ENCODE assay signal across 24 cellular contexts in the genomic region with DNA sequence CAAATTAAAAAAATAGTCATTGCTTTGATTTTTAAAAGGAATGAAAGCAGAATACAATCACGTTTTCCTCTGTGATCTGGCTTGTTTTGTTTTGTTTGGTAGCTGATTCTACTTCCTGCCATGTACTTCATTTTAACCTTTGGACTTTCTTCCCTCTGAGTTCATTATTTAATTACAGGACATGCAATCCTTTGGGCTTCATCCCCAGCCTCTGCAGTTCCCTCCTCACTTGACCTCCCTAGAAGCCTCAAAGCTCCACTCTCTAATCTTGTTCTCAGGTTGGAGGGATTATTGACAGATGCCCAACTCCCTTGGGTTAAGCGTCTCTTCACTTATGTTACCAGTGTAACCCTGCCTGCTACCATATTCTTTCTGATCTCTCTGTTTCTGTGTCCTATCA.
"Had no signal": no experiment of that assay in that cellular context is flagged by ENCODE, and none has a peak within 500 bp of the region (broad histone marks: within the 10 kb centered on the region; RNA-seq: fewer than 3 reads in every experiment).

No MANE protein-coding gene starts in this region.

- H3K4me3 ChIP-seq: dorsolateral prefrontal cortex, left ventricle myocardium inferior, mucosa of descending colon, neural progenitor cell, prostate gland, right atrium auricular region, skin epidermis, tibial nerve had no signal

- H3K9ac ChIP-seq: neural progenitor cell had no signal

- H3K9me3 ChIP-seq: left ventricle myocardium inferior, prostate gland, right atrium auricular region, tibial nerve had no signal

- H3K27me3 ChIP-seq: brain microvascular endothelial cell, dorsolateral prefrontal cortex, neural progenitor cell, right atrium auricular region, tibial nerve had no signal

- H3K4me1 ChIP-seq: left ventricle myocardium inferior, neural progenitor cell, right atrium auricular region had no signal

- DNase-seq: activated CD4-positive, alpha-beta T cell treated with anti-CD3 and anti-CD28 coated beads, Interleukin-2, amount 50 U/mL, for 1 hour; activated CD4-positive, CD25-positive, alpha-beta regulatory T cell treated with anti-CD3 and anti-CD28 coated beads, Interleukin-2, amount 50 U/mL, for 72 hours; activated CD8-positive, alpha-beta memory T cell treated with anti-CD3 and anti-CD28 coated beads, Interleukin-2, amount 50 U/mL, for 4 hours; activated naive CD4-positive, alpha-beta T cell treated with anti-CD3 and anti-CD28 coated beads for 36 hours; activated T-cell treated with anti-CD3 and anti-CD28 coated beads, Interleukin-2, amount 50 U/mL, for 4 hours; anterior cingulate cortex; brain microvascular endothelial cell; central memory CD4-positive, alpha-beta T cell; dorsolateral prefrontal cortex; foreskin fibroblast; kidney; left ventricle myocardium inferior; mesenchymal stem cell; mucosa of descending colon; naive thymus-derived CD4-positive, alpha-beta T cell; stimulated activated CD4-positive, alpha-beta T cell treated with anti-CD3 and anti-CD28 coated beads, Interleukin-15, amount 100 ng/mL, for 24 hours; stimulated activated CD4-positive, alpha-beta T cell treated with anti-CD3 and anti-CD28 coated beads, Interleukin-2, amount 100 ng/mL, for 48 hours; T1000 had no signal

- H3K4me2 ChIP-seq: neural progenitor cell had no signal

- ATAC-seq: activated T-cell treated with anti-CD3 and anti-CD28 coated beads, Interleukin-2, amount 50 U/mL, for 4 hours; mucosa of descending colon; naive thymus-derived CD4-positive, alpha-beta T cell had no signal

- H3K36me3 ChIP-seq: brain microvascular endothelial cell, left ventricle myocardium inferior, neural progenitor cell, prostate gland, right atrium auricular region, tibial nerve had no signal

- H2AFZ ChIP-seq: neural progenitor cell had no signal

- H3K27ac ChIP-seq: brain microvascular endothelial cell, dorsolateral prefrontal cortex, left ventricle myocardium inferior, neural progenitor cell, prostate gland, right atrium auricular region, skin epidermis, tibial nerve had no signal

- FAIRE-seq: colon, kidney had no signal
